8 cellular contexts compared by ENCODE assay signal in genomic region chr1:208243522-208243850, GRCh38. TPM values are rescaled to one million over a fixed set of nuclear protein-coding genes. Genes with fewer than 3 reads are reported as not detected.
DNase-seq lines count a peak whose midpoint lies in the region; ATAC-seq and TF ChIP-seq lines count a peak whose summit lies in the region.

No MANE protein-coding gene starts in this region.

- peak overlapping the region; percentile 59; the same call in 1 of the 2 replicates for H3K27ac ChIP-seq in ACC112 (ENCODE audit: low read depth, low read length)
- H3K27ac ChIP-seq in left ventricle myocardium inferior (replicated peaks) = peak overlapping the region; percentile 95

- DNase-seq in H7 (peak; percentile 69), left ventricle myocardium inferior (no peak), skeletal muscle cell (ENCODE audit: low read depth) (no peak)
- DNase-seq in activated T-helper 1 cell treated with anti-CD3 and anti-CD28 coated beads, Interleukin-12 subunit alpha, Interleukin-12 subunit beta, Interleukin-2, Interleukin-4 antibody, amounts not matched to agents 30 ng/mL and 10 ng/mL and 1 ng/mL, durations not matched to agents 14 hours and 24 hours and 36 hours (ENCODE audit: low spot score) = no peak

- peak overlapping the region; percentile 70 for H3K4me3 Mint-ChIP-seq in activated T-helper 1 cell treated with anti-CD3 and anti-CD28 coated beads, Interleukin-12 subunit alpha, Interleukin-12 subunit beta, Interleukin-2, Interleukin-4 antibody, amounts not matched to agents 30 ng/mL and 10 ng/mL and 1 ng/mL, durations not matched to agents 14 hours and 24 hours and 36 hours

- ATAC-seq in GM21717 (IDR thresholded peaks at IDR 0.05; ENCODE audit: unreplicated experiment) = no peak
- ATAC-seq in HG02852 (IDR thresholded peaks at IDR 0.05; ENCODE audit: unreplicated experiment) = no peak
- no peak for ATAC-seq in HG03135 (IDR thresholded peaks at IDR 0.05; ENCODE audit: unreplicated experiment)

- no peak overlapping the region for H3K27ac Mint-ChIP-seq in activated T-helper 1 cell treated with anti-CD3 and anti-CD28 coated beads, Interleukin-12 subunit alpha, Interleukin-12 subunit beta, Interleukin-2, Interleukin-4 antibody, amounts not matched to agents 30 ng/mL and 10 ng/mL and 1 ng/mL, durations not matched to agents 14 hours and 24 hours and 36 hours

- H3K79me2 ChIP-seq in ACC112 (ENCODE audit: control insufficient read depth, insufficient read depth, low read length, unreplicated experiment) = peaks cover 58% of the 10 kb centered on the region

- H3K4me1 ChIP-seq in ACC112 (ENCODE audit: control insufficient read depth, insufficient read depth, low read length, unreplicated experiment) (peaks cover 38% of the 10 kb centered on the region), left ventricle myocardium inferior (peaks cover 77% of the 10 kb centered on the region)

- H3K9me3 ChIP-seq in left ventricle myocardium inferior (replicated peaks) = no peaks in the 10 kb centered on the region

- H3K27me3 Mint-ChIP-seq in activated T-helper 1 cell treated with anti-CD3 and anti-CD28 coated beads, Interleukin-12 subunit alpha, Interleukin-12 subunit beta, Interleukin-2, Interleukin-4 antibody, amounts not matched to agents 30 ng/mL and 10 ng/mL and 1 ng/mL, durations not matched to agents 14 hours and 24 hours and 36 hours (ENCODE audit: insufficient read depth) = peaks cover 54% of the 10 kb centered on the region

- H3K36me3 Mint-ChIP-seq in activated T-helper 1 cell treated with anti-CD3 and anti-CD28 coated beads, Interleukin-12 subunit alpha, Interleukin-12 subunit beta, Interleukin-2, Interleukin-4 antibody, amounts not matched to agents 30 ng/mL and 10 ng/mL and 1 ng/mL, durations not matched to agents 14 hours and 24 hours and 36 hours (ENCODE audit: low read depth) = no peaks in the 10 kb centered on the region

- intact Hi-C loops in activated T-helper 1 cell treated with anti-CD3 and anti-CD28 coated beads, Interleukin-12 subunit alpha, Interleukin-12 subunit beta, Interleukin-2, Interleukin-4 antibody, amounts not matched to agents 30 ng/mL and 10 ng/mL and 1 ng/mL, durations not matched to agents 14 hours and 24 hours and 36 hours (cut with micrococcal nuclease) = loop anchor here (10.0 kb wide), 1 partner anchor 359 kb away; no protein-coding TSS in a partner anchor
- intact Hi-C loops in left ventricle myocardium inferior (cut with micrococcal nuclease) = loop anchor here (10.0 kb wide), 1 partner anchor 219 kb away; no protein-coding TSS in a partner anchor

- H3K36me3 ChIP-seq in ACC112 (ENCODE audit: insufficient read depth, low read length) = no peaks in the 10 kb centered on the region
- H3K36me3 ChIP-seq in H7 (replicated peaks; ENCODE audit: control insufficient read depth, insufficient read depth, low read length) = no peaks in the 10 kb centered on the region
- H3K36me3 ChIP-seq in left ventricle myocardium inferior = no peaks in the 10 kb centered on the region

- no peaks in the 10 kb centered on the region for H3K9me3 Mint-ChIP-seq in activated T-helper 1 cell treated with anti-CD3 and anti-CD28 coated beads, Interleukin-12 subunit alpha, Interleukin-12 subunit beta, Interleukin-2, Interleukin-4 antibody, amounts not matched to agents 30 ng/mL and 10 ng/mL and 1 ng/mL, durations not matched to agents 14 hours and 24 hours and 36 hours

- TF ChIP-seq CTCF in left ventricle myocardium inferior (IDR thresholded peaks at IDR 0.05; ENCODE audit: borderline replicate concordance) = no peak

- peak overlapping the region; percentile 91 for H2AFZ ChIP-seq in ACC112 (ENCODE audit: low read length, unreplicated experiment)

- H3K4me3 ChIP-seq in ACC112 (ENCODE audit: low read depth, low read length) (peak overlapping the region; percentile 98), H7 (ENCODE audit: insufficient read depth, low read depth, low read length) (peak overlapping the region; percentile 69), left ventricle myocardium inferior (peak overlapping the region; percentile 94), skeletal muscle cell (ENCODE audit: low read depth, low read length) (peak overlapping the region; percentile 81)

- no peaks in the 10 kb centered on the region for H3K27me3 ChIP-seq in ACC112 (ENCODE audit: insufficient read depth, low read length)
- H3K27me3 ChIP-seq in H7 (ENCODE audit: control insufficient read depth, insufficient read depth, low read length) = peaks cover 52% of the 10 kb centered on the region
- H3K27me3 ChIP-seq in left ventricle myocardium inferior (ENCODE audit: low read depth) = no peaks in the 10 kb centered on the region

- peaks cover 12% of the 10 kb centered on the region for H3K4me1 Mint-ChIP-seq in activated T-helper 1 cell treated with anti-CD3 and anti-CD28 coated beads, Interleukin-12 subunit alpha, Interleukin-12 subunit beta, Interleukin-2, Interleukin-4 antibody, amounts not matched to agents 30 ng/mL and 10 ng/mL and 1 ng/mL, durations not matched to agents 14 hours and 24 hours and 36 hours (ENCODE audit: low read depth)

RNA-seq across cellular contexts. Expression of gene PLXNA2, which starts 0.7 kb away (rescaled TPM):
- 1.8 and 5.3 TPM in 2 replicates for total RNA-seq in H7 (2014; rRNA removed; shearing (Covaris generic))
- total RNA-seq in activated T-helper 1 cell treated with anti-CD3 and anti-CD28 coated beads, Interleukin-12 subunit alpha, Interleukin-12 subunit beta, Interleukin-2, Interleukin-4 antibody, amounts not matched to agents 30 ng/mL and 10 ng/mL and 1 ng/mL, durations not matched to agents 14 hours and 24 hours and 36 hours = 0.02 and 0.08 TPM in 2 replicates
- total RNA-seq in left ventricle myocardium inferior = 29.1 TPM
